In genomic region chr15:43514241-43515057, GRCh38 we compare ENCODE assay signal across 8 cellular contexts. TPM values are rescaled to one million over a fixed set of nuclear protein-coding genes. Genes with fewer than 3 reads are reported as not detected.
DNase-seq lines count a peak whose midpoint lies in the region; ATAC-seq and TF ChIP-seq lines count a peak whose summit lies in the region.

No MANE protein-coding gene starts in this region.

- peaks cover 21% of the 10 kb centered on the region for H3K27me3 Mint-ChIP-seq in activated CD4-positive, alpha-beta memory T cell treated with anti-CD3 and anti-CD28 coated beads, Interleukin-2, amount 10 ng/mL, durations not matched to agents 7 days and 5 days

- peaks cover 13% of the 10 kb centered on the region for H3K36me3 Mint-ChIP-seq in activated CD4-positive, alpha-beta memory T cell treated with anti-CD3 and anti-CD28 coated beads, Interleukin-2, amount 10 ng/mL, durations not matched to agents 7 days and 5 days (ENCODE audit: low read depth)

- 51 to 67% (median 57%) methylated on average over 4 of the region's 4 CpGs for WGBS in spleen, 5 donors

- no peaks in the 10 kb centered on the region for H3K36me3 ChIP-seq in spleen

- CTCF ChIA-PET in activated CD4-positive, alpha-beta memory T cell treated with anti-CD3 and anti-CD28 coated beads, Interleukin-2, amount 10 ng/mL, durations not matched to agents 7 days and 5 days (lab: Charles Lee), result interaction anchor here (0.6 to 7.6 kb wide), 11 partner anchors 9 to 1020 kb away, joined by 3 to 74 read pairs (median 5); partner anchors contain the start of gene TP53BP1

- H3K4me1 Mint-ChIP-seq in activated CD4-positive, alpha-beta memory T cell treated with anti-CD3 and anti-CD28 coated beads, Interleukin-2, amount 10 ng/mL, durations not matched to agents 7 days and 5 days, result peaks cover 83% of the 10 kb centered on the region

- H3K9me3 Mint-ChIP-seq in activated CD4-positive, alpha-beta memory T cell treated with anti-CD3 and anti-CD28 coated beads, Interleukin-2, amount 10 ng/mL, durations not matched to agents 7 days and 5 days, result no peaks in the 10 kb centered on the region

- TF ChIP-seq POLR2A in spleen (IDR thresholded peaks at IDR 0.05), result no peak

- peak; percentile 6 for ATAC-seq in left ventricle myocardium superior
- no peak for ATAC-seq in GM21367 (IDR thresholded peaks at IDR 0.05; ENCODE audit: unreplicated experiment)
- no peak for ATAC-seq in HG03139 (IDR thresholded peaks at IDR 0.05; ENCODE audit: unreplicated experiment)

- peak overlapping the region; percentile 27 for H3K4me3 Mint-ChIP-seq in activated CD4-positive, alpha-beta memory T cell treated with anti-CD3 and anti-CD28 coated beads, Interleukin-2, amount 10 ng/mL, durations not matched to agents 7 days and 5 days

- intact Hi-C loops in left ventricle myocardium superior (cut with micrococcal nuclease) (loop anchor here (5.0 kb wide), 1 partner anchor 72 kb away; no protein-coding TSS in a partner anchor), spleen (cut with DNase I; ENCODE audit: low total_unique reads) (no loop called here)

- H3K4me3 ChIP-seq in spleen, result no peak overlapping the region

- H3K4me1 ChIP-seq in spleen, result peaks cover 4 to 51% (median 34%) of the 10 kb centered on the region in 6 donors

- TF ChIP-seq CTCF in spleen (IDR thresholded peaks at IDR 0.05 in 8 of 11, conservative IDR thresholded peaks at IDR 0.05 in 3 of 11), result peak in 7 of 11 experiments; percentile 13 to 56 (median 43)

- DNase-seq in EL, result peak; percentile 30
- peak; percentile 93 for DNase-seq in LHCN-M2 (ENCODE audit: low read depth)
- DNase-seq in activated CD4-positive, alpha-beta memory T cell treated with anti-CD3 and anti-CD28 coated beads, Interleukin-2, amount 10 ng/mL, durations not matched to agents 7 days and 5 days, result peak; percentile 64
- peak; percentile 80 for DNase-seq in left ventricle myocardium superior
- no peak for DNase-seq in spleen
- DNase-seq in kidney glomerular epithelial cell (lab: John Stamatoyannopoulos, UW), result no peak

- no peaks in the 10 kb centered on the region for H3K9me3 ChIP-seq in spleen

- POLR2A ChIA-PET in activated CD4-positive, alpha-beta memory T cell treated with anti-CD3 and anti-CD28 coated beads, Interleukin-2, amount 10 ng/mL, durations not matched to agents 7 days and 5 days (lab: Charles Lee), result interaction anchor here (0.7 to 5.1 kb wide), 7 partner anchors 9 to 235 kb away, joined by 3 to 47 read pairs (median 3); partner anchors contain the start of genes PDIA3, TP53BP1, TUBGCP4 and ZSCAN29

- no peak overlapping the region for H3K27ac ChIP-seq in spleen

- H3K27ac Mint-ChIP-seq in activated CD4-positive, alpha-beta memory T cell treated with anti-CD3 and anti-CD28 coated beads, Interleukin-2, amount 10 ng/mL, durations not matched to agents 7 days and 5 days, result peak overlapping the region; percentile 80

- peaks cover 0 to 49% (median 21%) of the 10 kb centered on the region in 7 donors for H3K27me3 ChIP-seq in spleen (replicated peaks in 1 of 7)

RNA-seq across cellular contexts. Expression of gene MAP1A, which starts 3.0 kb away (rescaled TPM):
- total RNA-seq in LHCN-M2 (2014; rRNA removed) (52.7 and 61.2 TPM in 2 replicates), left ventricle myocardium superior (13.0 TPM), spleen (1 to 10 TPM; 2.0 to 5.4 (median 3.1) TPM)
- polyA plus RNA-seq in LHCN-M2 (2012), result 73.3 TPM
- total RNA-seq in activated CD4-positive, alpha-beta memory T cell treated with anti-CD3 and anti-CD28 coated beads, Interleukin-2, amount 10 ng/mL, durations not matched to agents 7 days and 5 days, result 1 to 10 TPM; 8.7 to 9.3 TPM
- polyA plus RNA-seq in spleen, result under 1 TPM; 0.15 to 0.35 (median 0.20) TPM

RNA-seq across cellular contexts. Expression of gene TP53BP1, which starts 21.5 kb away (rescaled TPM):
- total RNA-seq in LHCN-M2 (2014; rRNA removed) (37.7 and 46.0 TPM in 2 replicates), left ventricle myocardium superior (25.3 TPM), spleen (10 to 100 TPM; 37.7 to 55.4 (median 44.7) TPM)
- 24.2 TPM for polyA plus RNA-seq in LHCN-M2 (2012)
- 10 to 100 TPM; 26.6 to 28.1 TPM for total RNA-seq in activated CD4-positive, alpha-beta memory T cell treated with anti-CD3 and anti-CD28 coated beads, Interleukin-2, amount 10 ng/mL, durations not matched to agents 7 days and 5 days
- 10 to 100 TPM in 1 of 3 donors, 1 to 10 TPM in 2; 7.2 to 12.6 (median 9.0) TPM for polyA plus RNA-seq in spleen

Comparison
In these comparisons a context has a peak if more than half of its experiments do, and no peak if none do; other contexts are left out.
1. DNase-seq: peak in EL (single experiment), LHCN-M2 (single experiment), activated CD4-positive, alpha-beta memory T cell treated with anti-CD3 and anti-CD28 coated beads, Interleukin-2, amount 10 ng/mL, durations not matched to agents 7 days and 5 days (single experiment) and left ventricle myocardium superior (single experiment); none in spleen (single experiment) and kidney glomerular epithelial cell (single experiment).